ENCODE assay signal across 1 cellular context in the genomic region with DNA sequence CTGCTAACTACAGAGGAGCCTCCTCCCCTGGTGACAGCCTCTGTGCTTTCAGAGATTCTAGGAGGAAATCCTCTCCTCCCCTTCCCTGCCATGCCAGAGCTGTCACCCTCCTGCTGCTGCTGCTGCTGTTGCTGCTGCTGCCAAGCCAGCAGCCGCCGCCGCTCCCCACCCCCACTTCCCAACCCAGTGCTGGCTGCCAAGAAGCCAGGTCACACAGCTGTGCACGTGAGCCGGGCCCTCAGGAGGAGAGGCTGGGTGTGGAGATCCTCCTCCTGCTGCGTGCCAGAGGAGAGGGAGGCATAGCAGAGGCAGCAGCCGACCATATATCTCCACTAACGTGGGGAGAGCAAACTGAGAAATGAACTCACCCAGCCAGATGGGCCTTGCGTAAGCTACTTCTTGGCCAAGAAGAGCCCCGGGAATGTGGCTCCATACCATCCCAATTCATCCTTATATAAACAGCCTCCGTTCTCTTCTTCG.
A peak's percentile ranks its signal among the peaks of the same experiment; 100 is the strongest.
TF ChIP-seq lines count a peak whose summit lies in the region.

No MANE protein-coding gene starts in this region.

TF ChIP-seq in H1, 55 proteins besides CTCF, POLR2A, EP300 and RAD21:
- TF ChIP-seq SAP30 (IDR thresholded peaks at IDR 0.05; ENCODE audit: insufficient read depth, insufficient replicate concordance, low read length) (peak; percentile 28), SIN3A (conservative IDR thresholded peaks at IDR 0.05 in 1 of 2, IDR thresholded peaks at IDR 0.05 in 1 of 2; ENCODE audit: low read depth in 1 of 2, low read length in 2 of 2) (peak; percentile 82 to 92; a peak in 2 of 4 replicates), MAX (IDR thresholded peaks at IDR 0.05) (peak; percentile 83), SP1 (IDR thresholded peaks at IDR 0.05; ENCODE audit: low read depth, low read length) (no peak), EZH2 (IDR thresholded peaks at IDR 0.05; ENCODE audit: low read depth, low read length, severe bottlenecking) (no peak), SP4 (IDR thresholded peaks at IDR 0.05; ENCODE audit: low read length) (no peak), EGR1 (IDR thresholded peaks at IDR 0.05; ENCODE audit: borderline replicate concordance, low read depth, low read length) (no peak), RBBP5 (IDR thresholded peaks at IDR 0.05; ENCODE audit: borderline replicate concordance, low read depth, low read length) (no peak), GABPA (IDR thresholded peaks at IDR 0.05; ENCODE audit: borderline replicate concordance, insufficient read depth, low read length) (no peak), ATF3 (IDR thresholded peaks at IDR 0.05; ENCODE audit: insufficient read depth, low read depth, low read length) (no peak)
